Comparison of ENCODE assay signal across 11 cellular contexts in the genomic region with DNA sequence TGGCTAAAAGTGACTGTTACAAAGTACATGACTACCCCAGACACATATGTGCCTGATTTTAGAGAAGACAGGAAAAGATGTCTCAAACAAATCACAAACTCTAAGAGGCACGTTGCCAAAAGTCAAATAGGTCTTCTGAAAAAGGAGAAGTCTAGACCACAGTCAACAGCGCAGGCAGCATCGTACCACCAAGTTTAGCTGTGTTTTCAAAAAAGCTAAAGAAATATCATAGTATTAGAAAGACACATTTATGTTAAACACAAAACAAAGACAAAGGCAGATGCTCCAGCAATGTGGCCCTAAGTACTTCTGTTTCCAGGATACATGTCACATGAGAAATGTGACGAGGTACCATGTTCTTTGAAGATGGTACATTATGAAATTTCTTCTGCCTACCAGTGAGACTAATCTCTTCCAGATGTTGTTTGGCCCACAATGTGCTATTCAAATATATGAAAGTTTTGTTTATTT. TPM values are rescaled to one million over a fixed set of nuclear protein-coding genes. Genes with fewer than 3 reads are reported as not detected.
DNase-seq lines count a peak whose midpoint lies in the region; ATAC-seq and TF ChIP-seq lines count a peak whose summit lies in the region.
"Had no signal": no experiment of that assay in that cellular context is flagged by ENCODE, and none has a peak within 500 bp of the region (broad histone marks: within the 10 kb centered on the region; RNA-seq: fewer than 3 reads in every experiment).

No MANE protein-coding gene starts in this region.

- no peak overlapping the region for H3K4me3 Mint-ChIP-seq in activated CD4-positive, alpha-beta T cell treated with anti-CD3 and anti-CD28 coated beads for 36 hours

- H3K27me3 Mint-ChIP-seq in activated CD4-positive, alpha-beta T cell treated with anti-CD3 and anti-CD28 coated beads for 36 hours, result no peaks in the 10 kb centered on the region

- peak overlapping the region; percentile 30 for H3K4me2 ChIP-seq in osteoblast (ENCODE audit: insufficient read depth, low read length)

- H3K4me1 ChIP-seq in osteoblast (ENCODE audit: insufficient read depth, low read length), result peaks cover 38% of the 10 kb centered on the region

- no peak overlapping the region for H3K27ac Mint-ChIP-seq in activated CD4-positive, alpha-beta T cell treated with anti-CD3 and anti-CD28 coated beads for 36 hours
- H3K27ac Mint-ChIP-seq: CD4-positive, alpha-beta memory T cell had no signal

- H3K27me3 ChIP-seq in osteoblast (ENCODE audit: insufficient read depth, low read length), result no peaks in the 10 kb centered on the region

- CTCF ChIA-PET in activated CD4-positive, alpha-beta T cell treated with anti-CD3 and anti-CD28 coated beads for 36 hours (lab: Charles Lee), result interaction anchor here (0.6 kb wide), 1 partner anchor 53 kb away, joined by 3 read pairs; no protein-coding TSS in a partner anchor

- H3K79me2 ChIP-seq in osteoblast (ENCODE audit: insufficient read depth, low read length), result peaks cover 99% of the 10 kb centered on the region

- peaks cover 3% of the 10 kb centered on the region for H3K36me3 ChIP-seq in osteoblast (ENCODE audit: insufficient read depth, low read length)

- no peaks in the 10 kb centered on the region for H3K9me3 ChIP-seq in osteoblast (ENCODE audit: low read depth, low read length)

- H3K4me3 ChIP-seq in cardiac fibroblast (replicated peaks in 1 of 2; ENCODE audit: low read depth in 2 of 2, low read length in 2 of 2), result no peak overlapping the region
- no peak overlapping the region for H3K4me3 ChIP-seq in osteoblast (ENCODE audit: insufficient read depth, low read length)

- H3K9me3 Mint-ChIP-seq in activated CD4-positive, alpha-beta T cell treated with anti-CD3 and anti-CD28 coated beads for 36 hours (ENCODE audit: low read depth), result no peaks in the 10 kb centered on the region

- H2AFZ ChIP-seq in osteoblast (ENCODE audit: low read length), result no peak overlapping the region

- POLR2A ChIA-PET in activated CD4-positive, alpha-beta T cell treated with anti-CD3 and anti-CD28 coated beads for 36 hours (lab: Charles Lee), result no interaction called here

- DNase-seq in CD1c-positive myeloid dendritic cell (ENCODE audit: extremely low spot score) (peak; percentile 50), KG1 (lab: John Stamatoyannopoulos, UW) (peak; percentile 58), cardiac fibroblast (ENCODE audit: low read depth in 2 of 2) (peak; percentile 40 to 77), osteoblast (ENCODE audit: insufficient read length, low spot score, missing footprints) (no peak), ureter (ENCODE audit: low spot score) (no peak)
- no peak for DNase-seq in activated CD4-positive, alpha-beta T cell treated with anti-CD3 and anti-CD28 coated beads, Interleukin-2, amount 50 U/mL, for 48 hours
- no peak for DNase-seq in activated CD4-positive, alpha-beta T cell treated with anti-CD3 and anti-CD28 coated beads for 36 hours
- DNase-seq: activated CD8-positive, alpha-beta memory T cell treated with anti-CD3 and anti-CD28 coated beads for 24 hours; amniotic stem cell; CD4-positive, alpha-beta memory T cell had no signal

- no peaks in the 10 kb centered on the region for H3K36me3 Mint-ChIP-seq in activated CD4-positive, alpha-beta T cell treated with anti-CD3 and anti-CD28 coated beads for 36 hours (ENCODE audit: low read depth)
- H3K36me3 Mint-ChIP-seq: CD4-positive, alpha-beta memory T cell had no signal

- no peak for ATAC-seq in GM21360 (IDR thresholded peaks at IDR 0.05; ENCODE audit: unreplicated experiment)
- no peak for ATAC-seq in activated CD4-positive, alpha-beta T cell treated with anti-CD3 and anti-CD28 coated beads for 36 hours

- TF ChIP-seq CTCF in cardiac fibroblast (IDR thresholded peaks at IDR 0.05; ENCODE audit: low read depth, low read length) (no peak), osteoblast (IDR thresholded peaks at IDR 0.05; ENCODE audit: extremely low read depth, low read depth, low read length) (no peak)

- H3K4me1 Mint-ChIP-seq in activated CD4-positive, alpha-beta T cell treated with anti-CD3 and anti-CD28 coated beads for 36 hours, result no peaks in the 10 kb centered on the region
- H3K4me1 Mint-ChIP-seq: CD4-positive, alpha-beta memory T cell had no signal

- peak overlapping the region; percentile 16 for H3K27ac ChIP-seq in osteoblast (ENCODE audit: low read depth, low read length)

- H4K20me1 ChIP-seq in osteoblast (ENCODE audit: insufficient read depth, low read length), result peaks cover 9% of the 10 kb centered on the region

- intact Hi-C loops in activated CD4-positive, alpha-beta T cell treated with anti-CD3 and anti-CD28 coated beads for 36 hours (cut with DNase I, micrococcal nuclease), result no loop called here

RNA-seq across cellular contexts. Expression of a gene that starts 43.5 kb away (rescaled TPM):
- 119 and 151 TPM in 2 replicates for total RNA-seq in osteoblast
- 67.6 TPM for total RNA-seq in ureter
- not detected for total RNA-seq in activated CD4-positive, alpha-beta T cell treated with anti-CD3 and anti-CD28 coated beads for 36 hours

Comparison
In these comparisons a context has a peak if more than half of its experiments do, and no peak if none do; other contexts are left out.
1. DNase-seq: peak in CD1c-positive myeloid dendritic cell (single experiment), KG1 (single experiment) and cardiac fibroblast (2 of 2); none in osteoblast (single experiment), ureter (single experiment), activated CD4-positive, alpha-beta T cell treated with anti-CD3 and anti-CD28 coated beads, Interleukin-2, amount 50 U/mL, for 48 hours (0 of 2) and activated CD4-positive, alpha-beta T cell treated with anti-CD3 and anti-CD28 coated beads for 36 hours (single experiment).
2. RNA of a gene that starts 43.5 kb away (total RNA-seq): 119 to 151 TPM in osteoblast and 67.6 TPM in ureter (single experiment); not detected in activated CD4-positive, alpha-beta T cell treated with anti-CD3 and anti-CD28 coated beads for 36 hours; every median in the first group is over 10 times any median in the second.